In genomic region chr10:21727452-21728168, GRCh38 we compare ENCODE assay signal across 12 cellular contexts.
DNase-seq lines count a peak whose midpoint lies in the region; ATAC-seq and TF ChIP-seq lines count a peak whose summit lies in the region.
"Had no signal": no experiment of that assay in that cellular context is flagged by ENCODE, and none has a peak within 500 bp of the region (broad histone marks: within the 10 kb centered on the region; RNA-seq: fewer than 3 reads in every experiment).

No MANE protein-coding gene starts in this region.

- H3K36me3 ChIP-seq in WERI-Rb-1 = no peaks in the 10 kb centered on the region
- no peaks in the 10 kb centered on the region for H3K36me3 ChIP-seq in transverse colon
- H3K36me3 ChIP-seq in upper lobe of left lung = peaks cover 0 to 22% (median 3%) of the 10 kb centered on the region in 4 donors

- no peaks in the 10 kb centered on the region for H3K9me3 Mint-ChIP-seq in activated naive CD4-positive, alpha-beta T cell treated with anti-CD3 and anti-CD28 coated beads, Interleukin-2, amount 10 ng/mL, durations not matched to agents 7 days and 5 days
- H3K9me3 Mint-ChIP-seq: activated CD4-positive, alpha-beta T cell treated with anti-CD3 and anti-CD28 coated beads, Interleukin-2, amount 10 ng/mL, durations not matched to agents 24 days and 14 days; activated naive CD4-positive, alpha-beta T cell treated with anti-CD3 and anti-CD28 coated beads, Interleukin-2, amount 50 U/mL, for 24 hours had no signal

- H3K27ac ChIP-seq in WERI-Rb-1 (peak overlapping the region; percentile 47), foreskin keratinocyte (no peak overlapping the region), transverse colon (no peak overlapping the region), upper lobe of left lung (no peak overlapping the region)

- TF ChIP-seq POLR2A in transverse colon (IDR thresholded peaks at IDR 0.05) (no peak), upper lobe of left lung (IDR thresholded peaks at IDR 0.05) (no peak)

- H3K27me3 ChIP-seq in WERI-Rb-1 (ENCODE audit: insufficient read depth, low read depth, severe bottlenecking) (no peaks in the 10 kb centered on the region), foreskin keratinocyte (no peaks in the 10 kb centered on the region), transverse colon (no peaks in the 10 kb centered on the region), upper lobe of left lung (no peaks in the 10 kb centered on the region)

- peaks cover 38% of the 10 kb centered on the region for H3K36me3 Mint-ChIP-seq in activated naive CD4-positive, alpha-beta T cell treated with anti-CD3 and anti-CD28 coated beads, Interleukin-2, amount 10 ng/mL, durations not matched to agents 7 days and 5 days

- no peak for DNase-seq in activated naive CD4-positive, alpha-beta T cell treated with anti-CD3 and anti-CD28 coated beads, Interleukin-2, amount 10 ng/mL, durations not matched to agents 7 days and 5 days
- DNase-seq in activated naive CD4-positive, alpha-beta T cell treated with Interleukin-2 at 50 U/mL for 16 hours = no peak
- DNase-seq in WERI-Rb-1 (peak; percentile 15), foreskin keratinocyte (peak; percentile 70 to 80), transverse colon (peak; percentile 49), amygdala (lab: John Stamatoyannopoulos, UW) (no peak), upper lobe of left lung (no peak)
- no peak for DNase-seq in stimulated activated CD4-positive, alpha-beta T cell treated with anti-CD3 and anti-CD28 coated beads, Interleukin-2, amount 100 ng/mL, for 24 hours
- DNase-seq: activated CD4-positive, alpha-beta T cell treated with anti-CD3 and anti-CD28 coated beads, Interleukin-2, amount 10 ng/mL, durations not matched to agents 24 days and 14 days; GDM1; Right ventricle myocardium superior had no signal

- no peaks in the 10 kb centered on the region for H3K27me3 Mint-ChIP-seq in activated naive CD4-positive, alpha-beta T cell treated with anti-CD3 and anti-CD28 coated beads, Interleukin-2, amount 10 ng/mL, durations not matched to agents 7 days and 5 days
- H3K27me3 Mint-ChIP-seq: activated CD4-positive, alpha-beta T cell treated with anti-CD3 and anti-CD28 coated beads, Interleukin-2, amount 10 ng/mL, durations not matched to agents 24 days and 14 days; activated naive CD4-positive, alpha-beta T cell treated with anti-CD3 and anti-CD28 coated beads, Interleukin-2, amount 50 U/mL, for 24 hours had no signal

- H3K4me3 ChIP-seq in WERI-Rb-1 (ENCODE audit: low read depth, low read length) (peak overlapping the region; percentile 30), transverse colon (no peak overlapping the region), upper lobe of left lung (no peak overlapping the region)

- in situ Hi-C loops in transverse colon (cut with MboI; ENCODE audit: low pct_ligation_motif_present in 1 of 4, low pct_unique_long_range_greater_than_20kb in 1 of 4, low sequenced_read_pairs in 3 of 4) = loop anchor here in 2 of 4 donors (10.0 to 25.0 kb wide), 3 partner anchors 223 to 440 kb away; no protein-coding TSS in a partner anchor

- TF ChIP-seq CTCF in WERI-Rb-1 (IDR thresholded peaks at IDR 0.05; ENCODE audit: low read depth, low read length) (no peak), foreskin keratinocyte (conservative IDR thresholded peaks at IDR 0.05) (peak; percentile 16), transverse colon (IDR thresholded peaks at IDR 0.05) (no peak), upper lobe of left lung (IDR thresholded peaks at IDR 0.05) (no peak)

- H3K4me1 ChIP-seq in foreskin keratinocyte (peaks cover 23% of the 10 kb centered on the region), transverse colon (peaks cover 12 to 35% (median 24%) of the 10 kb centered on the region in 4 donors), upper lobe of left lung (peaks cover 17 to 28% (median 23%) of the 10 kb centered on the region in 4 donors)

- H3K4me3 Mint-ChIP-seq in activated naive CD4-positive, alpha-beta T cell treated with anti-CD3 and anti-CD28 coated beads, Interleukin-2, amount 10 ng/mL, durations not matched to agents 7 days and 5 days = no peak overlapping the region
- H3K4me3 Mint-ChIP-seq: activated CD4-positive, alpha-beta T cell treated with anti-CD3 and anti-CD28 coated beads, Interleukin-2, amount 10 ng/mL, durations not matched to agents 24 days and 14 days; activated naive CD4-positive, alpha-beta T cell treated with anti-CD3 and anti-CD28 coated beads, Interleukin-2, amount 50 U/mL, for 24 hours had no signal

- peak; percentile 65 for ATAC-seq in foreskin keratinocyte
- ATAC-seq in upper lobe of left lung (ENCODE audit: low FRiP score in 2 of 2) = no peak

- CTCF ChIA-PET in activated naive CD4-positive, alpha-beta T cell treated with anti-CD3 and anti-CD28 coated beads, Interleukin-2, amount 10 ng/mL, durations not matched to agents 7 days and 5 days (lab: Charles Lee) = interaction anchor here (8.1 kb wide), 1 partner anchor 231 kb away, joined by 52 read pairs; no protein-coding TSS in a partner anchor

- intact Hi-C loops in transverse colon (cut with DNase I; ENCODE audit: low total_unique reads) = no loop called here

- peak overlapping the region; percentile 26 for H3K27ac Mint-ChIP-seq in activated naive CD4-positive, alpha-beta T cell treated with anti-CD3 and anti-CD28 coated beads, Interleukin-2, amount 10 ng/mL, durations not matched to agents 7 days and 5 days
- H3K27ac Mint-ChIP-seq: activated CD4-positive, alpha-beta T cell treated with anti-CD3 and anti-CD28 coated beads, Interleukin-2, amount 10 ng/mL, durations not matched to agents 24 days and 14 days; activated naive CD4-positive, alpha-beta T cell treated with anti-CD3 and anti-CD28 coated beads, Interleukin-2, amount 50 U/mL, for 24 hours had no signal

- WGBS in transverse colon (ENCODE audit: low coverage in 1 of 2), 2 donors = 38 to 49% methylated on average over 7 to 13 of the region's 13 CpGs
- 28 to 30% methylated on average over 13 of the region's 13 CpGs for WGBS in upper lobe of left lung, 2 donors

- no peaks in the 10 kb centered on the region for H3K9me3 ChIP-seq in WERI-Rb-1 (ENCODE audit: severe bottlenecking)
- no peaks in the 10 kb centered on the region for H3K9me3 ChIP-seq in transverse colon
- H3K9me3 ChIP-seq in upper lobe of left lung = no peaks in the 10 kb centered on the region

- peaks cover 37% of the 10 kb centered on the region for H3K4me1 Mint-ChIP-seq in activated naive CD4-positive, alpha-beta T cell treated with anti-CD3 and anti-CD28 coated beads, Interleukin-2, amount 10 ng/mL, durations not matched to agents 7 days and 5 days

- no peak for TF ChIP-seq EP300 in transverse colon (IDR thresholded peaks at IDR 0.05; ENCODE audit: low read depth)
- TF ChIP-seq EP300 in upper lobe of left lung (IDR thresholded peaks at IDR 0.05) = no peak

Comparison
In these comparisons a context has a peak if more than half of its experiments do, and no peak if none do; other contexts are left out.
1. DNase-seq: peak in WERI-Rb-1 (single experiment), foreskin keratinocyte (2 of 2) and transverse colon (single experiment); none in activated naive CD4-positive, alpha-beta T cell treated with anti-CD3 and anti-CD28 coated beads, Interleukin-2, amount 10 ng/mL, durations not matched to agents 7 days and 5 days (single experiment), activated naive CD4-positive, alpha-beta T cell treated with Interleukin-2 at 50 U/mL for 16 hours (single experiment), amygdala (0 of 56), stimulated activated CD4-positive, alpha-beta T cell treated with anti-CD3 and anti-CD28 coated beads, Interleukin-2, amount 100 ng/mL, for 24 hours (0 of 2) and upper lobe of left lung (0 of 2).